In genomic region chr18:23584019-23584970, GRCh38 we compare ENCODE assay signal across 8 cellular contexts. TPM values are rescaled to one million over a fixed set of nuclear protein-coding genes. Genes with fewer than 3 reads are reported as not detected.
DNase-seq lines count a peak whose midpoint lies in the region; ATAC-seq and TF ChIP-seq lines count a peak whose summit lies in the region.

No MANE protein-coding gene starts in this region.

- H3K4me2 ChIP-seq in GM23338 = peak overlapping the region; percentile 99

- TF ChIP-seq EP300 in esophagus muscularis mucosa (IDR thresholded peaks at IDR 0.05) = no peak

- H3K4me3 Mint-ChIP-seq in GM23338 = no peak overlapping the region

- no peaks in the 10 kb centered on the region for H3K9me3 ChIP-seq in RWPE2 (ENCODE audit: severe bottlenecking)
- H3K9me3 ChIP-seq in esophagus muscularis mucosa = no peaks in the 10 kb centered on the region
- H3K9me3 ChIP-seq in psoas muscle = no peaks in the 10 kb centered on the region

- no peak for ATAC-seq in GM23338
- ATAC-seq in RWPE2 (ENCODE audit: low read depth) = no peak
- no peak for ATAC-seq in psoas muscle
- no peak for ATAC-seq in GM21529 (IDR thresholded peaks at IDR 0.05; ENCODE audit: unreplicated experiment)
- ATAC-seq in GM18873 (IDR thresholded peaks at IDR 0.05; ENCODE audit: low FRiP score, unreplicated experiment) = no peak

- H3K4me1 Mint-ChIP-seq in GM23338 = peaks cover 21% of the 10 kb centered on the region

- no peaks in the 10 kb centered on the region for H3K36me3 Mint-ChIP-seq in GM23338 (ENCODE audit: low read depth)

- H3K27ac ChIP-seq in GM23338 (ENCODE audit: low read depth) (no peak overlapping the region), RWPE2 (ENCODE audit: poor library complexity, severe bottlenecking) (peak overlapping the region; percentile 94), esophagus muscularis mucosa (replicated peaks in 1 of 4) (peak overlapping the region; percentile 98 to 100 (median 99)), psoas muscle (peak overlapping the region; percentile 100)

- H3K27ac Mint-ChIP-seq in GM23338 = no peak overlapping the region

- H3K4me1 ChIP-seq in GM23338 (ENCODE audit: insufficient read depth) (peaks cover 31% of the 10 kb centered on the region; the same call in 1 of the 2 replicates), RWPE2 (ENCODE audit: insufficient read depth, poor library complexity, severe bottlenecking) (peaks cover 53% of the 10 kb centered on the region), esophagus muscularis mucosa (peaks cover 33 to 75% (median 64%) of the 10 kb centered on the region in 4 donors), psoas muscle (peaks cover 31% of the 10 kb centered on the region)

- 88% methylated on average over 13 of the region's 13 CpGs for WGBS in esophagus muscularis mucosa
- 93 to 95% (median 94%) methylated on average over 13 of the region's 13 CpGs for WGBS in psoas muscle, 3 donors

- TF ChIP-seq CTCF in GM23338 (conservative IDR thresholded peaks at IDR 0.05; ENCODE audit: low read depth in 2 of 2) (no peak), RWPE2 (IDR thresholded peaks at IDR 0.05; ENCODE audit: poor library complexity, severe bottlenecking) (no peak), esophagus muscularis mucosa (IDR thresholded peaks at IDR 0.05) (no peak), psoas muscle (IDR thresholded peaks at IDR 0.05) (no peak)

- H3K79me2 ChIP-seq in GM23338 (replicated peaks; ENCODE audit: insufficient read depth) = peaks cover 67% of the 10 kb centered on the region

- DNase-seq in GM23338 (ENCODE audit: low spot score) = no peak
- no peak for DNase-seq in RWPE2 (ENCODE audit: low spot score)
- no peak for DNase-seq in esophagus muscularis mucosa (ENCODE audit: extremely low spot score)
- no peak for DNase-seq in psoas muscle
- no peak for DNase-seq in NCI-H524 treated with DMSO at 0.1 percent for 48 hours (lab: John Stamatoyannopoulos, UW)
- no peak for DNase-seq in NCI-H1694 treated with DMSO at 0.1 percent for 48 hours (lab: John Stamatoyannopoulos, UW)

- H3F3A ChIP-seq in GM23338 (replicated peaks; ENCODE audit: low read depth) = peaks cover 7% of the 10 kb centered on the region; the same call in 1 of the 2 replicates

- H2AFZ ChIP-seq in GM23338 = no peak overlapping the region

- H3K9me2 ChIP-seq in GM23338 (ENCODE audit: insufficient read depth) = no peaks in the 10 kb centered on the region

- no peaks in the 10 kb centered on the region; the same call in 2 of the 3 replicates for H3K9me3 Mint-ChIP-seq in GM23338

- intact Hi-C loops in esophagus muscularis mucosa (cut with DNase I) = loop anchor here (10.0 kb wide), 1 partner anchor 129 kb away; the partner anchor contains the start of gene RIOK3
- intact Hi-C loops in psoas muscle (cut with DNase I) = loop anchor here in 1 of 2 donors (5.0 kb wide), 1 partner anchor 132 kb away; the partner anchor contains the start of gene RIOK3

- no peak for TF ChIP-seq POLR2A in esophagus muscularis mucosa (IDR thresholded peaks at IDR 0.05; ENCODE audit: low read depth)

- H4K20me1 ChIP-seq in GM23338 (replicated peaks; ENCODE audit: insufficient read depth) = peaks cover 23% of the 10 kb centered on the region

- H3K36me3 ChIP-seq in GM23338 (ENCODE audit: insufficient read depth) = no peaks in the 10 kb centered on the region
- peaks cover 46% of the 10 kb centered on the region for H3K36me3 ChIP-seq in RWPE2 (ENCODE audit: low read depth)
- no peaks in the 10 kb centered on the region for H3K36me3 ChIP-seq in esophagus muscularis mucosa
- H3K36me3 ChIP-seq in psoas muscle (ENCODE audit: insufficient read depth in 1 of 2, low read depth in 1 of 2) = no peaks in the 10 kb centered on the region

- H3K27me3 Mint-ChIP-seq in GM23338 (ENCODE audit: insufficient read depth, low read depth, poor library complexity) = peaks cover 9% of the 10 kb centered on the region

- H3K4me3 ChIP-seq in GM23338 (peak overlapping the region; percentile 5; the same call in 1 of the 2 replicates), RWPE2 (ENCODE audit: severe bottlenecking) (peak overlapping the region; percentile 59), esophagus muscularis mucosa (peak overlapping the region in 2 of 4 donors; percentile 88 to 96), psoas muscle (peak overlapping the region; percentile 97)

- no peaks in the 10 kb centered on the region; the same call in 1 of the 2 replicates for H3K27me3 ChIP-seq in GM23338 (ENCODE audit: insufficient read depth)
- H3K27me3 ChIP-seq in RWPE2 (ENCODE audit: insufficient read depth, poor library complexity, severe bottlenecking) = no peaks in the 10 kb centered on the region
- H3K27me3 ChIP-seq in esophagus muscularis mucosa = no peaks in the 10 kb centered on the region
- H3K27me3 ChIP-seq in psoas muscle (ENCODE audit: insufficient read depth in 3 of 3, low read length in 2 of 3) = no peaks in the 10 kb centered on the region

TF ChIP-seq in GM23338, 12 proteins besides CTCF, POLR2A, EP300 and RAD21:
- TF ChIP-seq JUNB (IDR thresholded peaks at IDR 0.05; ENCODE audit: unreplicated experiment) = no peak
- TF ChIP-seq ETS1 (IDR thresholded peaks at IDR 0.05) = no peak
- TF ChIP-seq STAT1 (IDR thresholded peaks at IDR 0.05; ENCODE audit: unreplicated experiment) = no peak
- no peak for TF ChIP-seq CREB1 (CRISPR knock-in tag; IDR thresholded peaks at IDR 0.05; ENCODE audit: low read depth)
- no peak for TF ChIP-seq POLR2AphosphoS5 (IDR thresholded peaks at IDR 0.05; ENCODE audit: low read depth)
TF ChIP-seq in GM23338: peak in this region for 0.

RNA-seq across cellular contexts. Expression of gene NPC1, which starts 2.0 kb away (rescaled TPM):
- total RNA-seq in GM23338 (2014; rRNA removed; shearing (Covaris generic)) = 41.7 and 45.1 TPM in 2 replicates
- polyA plus RNA-seq in GM23338 (2016; fragmentation: Nextera tagmentation; extraction: Ambion mirVana) (18.3 and 18.4 TPM in 2 replicates), psoas muscle (100 to 1,000 TPM in 1 of 3 donors, 10 to 100 TPM in 2; 24.8 to 126 (median 30.3) TPM)
- total RNA-seq in esophagus muscularis mucosa (10 to 100 TPM; 39.9 to 63.7 (median 45.6) TPM), psoas muscle (10 to 100 TPM; 27.6 to 58.0 (median 41.8) TPM)
